In genomic region chr17:7328840-7329359, GRCh38 we compare ENCODE assay signal across 8 cellular contexts. TPM values are rescaled to one million over a fixed set of nuclear protein-coding genes. Genes with fewer than 3 reads are reported as not detected.
DNase-seq lines count a peak whose midpoint lies in the region; ATAC-seq and TF ChIP-seq lines count a peak whose summit lies in the region.

Gene NEURL4 (minus strand): TSS chr17:7329335. CDS start chr17:7329312, 23 bp downstream.

- no peaks in the 10 kb centered on the region for H3K9me3 Mint-ChIP-seq in nephron progenitor cell

- no peaks in the 10 kb centered on the region for H3K9me3 ChIP-seq in SJSA1 (replicated peaks)

- peak within 1 kb of the TSS; percentile 52 for H3K4me3 ChIP-seq in SJSA1

- peaks cover 4% of the 10 kb centered on the region for H3K27me3 Mint-ChIP-seq in nephron progenitor cell (ENCODE audit: low read depth, poor library complexity)

- no peaks in the 10 kb centered on the region for H3K36me3 Mint-ChIP-seq in nephron progenitor cell (ENCODE audit: low read depth)

- peaks cover 47% of the 10 kb centered on the region for H3K4me1 Mint-ChIP-seq in nephron progenitor cell

- DNase-seq in SJSA1 (ENCODE audit: low read depth in 1 of 2, low spot score in 2 of 2) (peak in 1 of 2 experiments; percentile 27), nephron progenitor cell (no peak), NCI-H2196 treated with DMSO at 0.1 percent for 48 hours (lab: John Stamatoyannopoulos, UW; ENCODE audit: unreplicated experiment) (no peak), NCI-H2029 treated with DMSO at 0.1 percent for 48 hours (lab: John Stamatoyannopoulos, UW) (no peak), CD1c-positive myeloid dendritic cell (ENCODE audit: extremely low spot score) (no peak)

- H3K27ac ChIP-seq in SJSA1, result peak within 1 kb of the TSS; percentile 39

- peaks cover 24% of the 10 kb centered on the region for H3K36me3 ChIP-seq in SJSA1

- peak within 1 kb of the TSS; percentile 99 for H3K27ac Mint-ChIP-seq in nephron progenitor cell

- no peak for TF ChIP-seq CTCF in nephron progenitor cell (IDR thresholded peaks at IDR 0.05)

- H3K4me3 Mint-ChIP-seq in nephron progenitor cell, result peak within 1 kb of the TSS; percentile 99

- H3K4me1 ChIP-seq in SJSA1 (replicated peaks), result peaks cover 20% of the 10 kb centered on the region

- no peaks in the 10 kb centered on the region for H3K27me3 ChIP-seq in SJSA1 (replicated peaks)

- ATAC-seq in GM18499 (IDR thresholded peaks at IDR 0.05; ENCODE audit: insufficient read depth, unreplicated experiment) (peak; percentile 6), HG02588 (IDR thresholded peaks at IDR 0.05; ENCODE audit: unreplicated experiment) (peak; percentile 21), esophagus mucosa (no peak)

RNA-seq across cellular contexts. Expression of gene NEURL4, which starts in this region (rescaled TPM):
- 8.1 and 13.8 TPM in 2 replicates for total RNA-seq in SJSA1 (2014; rRNA removed; shearing (Covaris generic))
- total RNA-seq in esophagus mucosa, result 13.5 TPM
